ENCODE assay signal across 18 cellular contexts in genomic region chr11:81033779-81034550, GRCh38.
DNase-seq lines count a peak whose midpoint lies in the region; FAIRE-seq and TF ChIP-seq lines count a peak whose summit lies in the region.
"Had no signal": no experiment of that assay in that cellular context is flagged by ENCODE, and none has a peak within 500 bp of the region (broad histone marks: within the 10 kb centered on the region; RNA-seq: fewer than 3 reads in every experiment).

No MANE protein-coding gene starts in this region.

- 50% methylated on average over 7 of the region's 7 CpGs for WGBS in mammary epithelial cell (ENCODE audit: low coverage, missing lambda C conversion rate)
- 67 to 75% methylated on average over 7 of the region's 7 CpGs for WGBS in testis, 2 donors

- peak overlapping the region; percentile 29 for H2AFZ ChIP-seq in mammary epithelial cell (ENCODE audit: low read depth, low read length)

- TF ChIP-seq CTCF in mammary epithelial cell (conservative IDR thresholded peaks at IDR 0.05 in 1 of 2, IDR thresholded peaks at IDR 0.05 in 1 of 2; ENCODE audit: extremely low read depth in 1 of 2, insufficient read depth in 1 of 2, low read depth in 1 of 2, low read length in 2 of 2): no peak
- TF ChIP-seq CTCF in breast epithelium (IDR thresholded peaks at IDR 0.05): no peak
- no peak for TF ChIP-seq CTCF in bronchial epithelial cell (IDR thresholded peaks at IDR 0.05; ENCODE audit: insufficient read depth, low read length, severe bottlenecking)
- TF ChIP-seq CTCF in testis (IDR thresholded peaks at IDR 0.05): no peak
- no peak for TF ChIP-seq CTCF in GM10266 (IDR thresholded peaks at IDR 0.05; ENCODE audit: control insufficient read depth, insufficient read depth, low read depth, missing control alignments)

- in situ Hi-C loops in mammary epithelial cell (cut with MboI; ENCODE audit: low sequenced_read_pairs in 2 of 2): no loop called here

- H3K4me1 ChIP-seq in mammary epithelial cell (ENCODE audit: insufficient read depth, low read length) (peaks cover 6% of the 10 kb centered on the region), breast epithelium (no peaks in the 10 kb centered on the region), testis (no peaks in the 10 kb centered on the region)

- H3K27ac ChIP-seq in mammary epithelial cell (ENCODE audit: insufficient read depth, low read depth, low read length) (no peak overlapping the region), breast epithelium (no peak overlapping the region), testis (no peak overlapping the region)
- H3K27ac ChIP-seq: RWPE1 had no signal

- BruUV-seq in mammary epithelial cell (replicated peaks; lab: Mats Ljungman, UMichigan): no TSS peak

- H3K79me2 ChIP-seq in mammary epithelial cell (ENCODE audit: insufficient read depth, low read length): no peaks in the 10 kb centered on the region

- H3K4me3 ChIP-seq in mammary epithelial cell (replicated peaks in 1 of 3; ENCODE audit: insufficient read depth in 1 of 3, low read depth in 2 of 3, low read length in 3 of 3) (no peak overlapping the region), breast epithelium (no peak overlapping the region), bronchial epithelial cell (ENCODE audit: low read depth, low read length) (no peak overlapping the region), testis (no peak overlapping the region)
- H3K4me3 ChIP-seq: K562 had no signal

- dilution Hi-C loops in mammary epithelial cell (cut with HindIII; ENCODE audit: low sequenced_read_pairs): no loop called here

- intact Hi-C loops in mammary epithelial cell (cut with micrococcal nuclease) (no loop called here), breast epithelium (cut with DNase I; ENCODE audit: low total_unique reads) (no loop called here), testis (cut with DNase I; ENCODE audit: low total_unique reads) (no loop called here)

- no peak overlapping the region for H3K9ac ChIP-seq in mammary epithelial cell (ENCODE audit: insufficient read depth, low read length)

- H4K20me1 ChIP-seq in mammary epithelial cell (ENCODE audit: insufficient read depth, low read length): no peaks in the 10 kb centered on the region

- H3K4me2 ChIP-seq in mammary epithelial cell (ENCODE audit: insufficient read depth, low read depth, low read length): no peak overlapping the region

- H3K27me3 ChIP-seq in mammary epithelial cell (ENCODE audit: insufficient read depth, low read length) (no peaks in the 10 kb centered on the region), breast epithelium (no peaks in the 10 kb centered on the region), bronchial epithelial cell (ENCODE audit: control insufficient read depth, insufficient read depth, low read length) (no peaks in the 10 kb centered on the region), testis (no peaks in the 10 kb centered on the region)

- CTCF ChIA-PET in mammary epithelial cell (lab: Charles Lee; ENCODE audit: low non-redundant PET): no interaction called here

- H3K9me3 ChIP-seq in mammary epithelial cell (replicated peaks; ENCODE audit: insufficient read depth, low read length) (peaks cover 4% of the 10 kb centered on the region), breast epithelium (peaks cover 4 to 15% of the 10 kb centered on the region in 2 donors), testis (no peaks in the 10 kb centered on the region)

- H3K36me3 ChIP-seq in mammary epithelial cell (ENCODE audit: insufficient read depth, low read length): no peaks in the 10 kb centered on the region
- no peaks in the 10 kb centered on the region for H3K36me3 ChIP-seq in breast epithelium
- no peaks in the 10 kb centered on the region for H3K36me3 ChIP-seq in bronchial epithelial cell (ENCODE audit: control insufficient read depth, insufficient read depth, low read length)
- no peaks in the 10 kb centered on the region for H3K36me3 ChIP-seq in testis (ENCODE audit: low read depth, missing control alignments)

- FAIRE-seq in bronchial epithelial cell (lab: Jason Lieb, UNC): no peak
- FAIRE-seq: H1, K562 had no signal

- DNase-seq in mammary epithelial cell (no peak), breast epithelium (ENCODE audit: low spot score in 2 of 2) (no peak), NCI-H446 (lab: John Stamatoyannopoulos, UW) (peak; percentile 66 to 80), bronchial epithelial cell (ENCODE audit: low read depth) (peak; percentile 21), pons (ENCODE audit: low spot score) (peak; percentile 6), testis (no peak), islet precursor cell (no peak), GM10266 (ENCODE audit: extremely low spot score) (no peak)
- DNase-seq: C1 segment of cervical spinal cord; HFFc6; NCI-H146; NCI-H2107; NK-92 treated with Interleukin-12 subunit alpha and Interleukin-12 subunit beta, amount 100 ng/mL, for 24 hours; PC-3; SW 1271 had no signal

- no peak for TF ChIP-seq POLR2A in breast epithelium (IDR thresholded peaks at IDR 0.05)
- TF ChIP-seq POLR2A in testis (IDR thresholded peaks at IDR 0.05): no peak

Comparison
In these comparisons a context has a peak if more than half of its experiments do, and no peak if none do; other contexts are left out.
1. DNase-seq: peak in NCI-H446 (2 of 2), bronchial epithelial cell (single experiment) and pons (single experiment); none in mammary epithelial cell (single experiment), breast epithelium (0 of 2), testis (single experiment), islet precursor cell (single experiment) and GM10266 (single experiment).